29 cellular contexts compared by ENCODE assay signal in the genomic region with DNA sequence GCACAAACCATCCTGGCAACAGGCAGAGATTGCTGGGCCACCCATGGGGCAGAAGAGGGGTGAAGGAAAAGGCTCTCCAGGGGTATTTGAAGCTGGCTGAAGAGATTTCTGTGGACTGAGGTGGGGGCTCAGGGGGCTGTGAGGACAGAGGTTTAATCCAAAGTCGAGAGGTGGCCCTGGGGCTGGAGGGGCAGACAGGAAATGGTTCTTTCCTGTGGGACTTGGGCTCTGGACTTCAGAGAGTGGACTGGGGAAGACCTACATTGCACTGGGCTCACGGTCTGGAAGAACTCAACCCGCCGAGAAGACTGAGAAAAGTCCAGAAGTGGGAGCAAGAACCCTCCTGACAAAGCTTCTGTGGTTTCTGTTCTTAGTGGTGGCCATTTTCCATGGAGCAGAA. TPM values are rescaled to one million over a fixed set of nuclear protein-coding genes. Genes with fewer than 3 reads are reported as not detected.
"Had no signal": no experiment of that assay in that cellular context is flagged by ENCODE, and none has a peak within 500 bp of the region (broad histone marks: within the 10 kb centered on the region; RNA-seq: fewer than 3 reads in every experiment).

No MANE protein-coding gene starts in this region.

- H3K9me3 ChIP-seq: colonic mucosa, heart left ventricle, ovary, right atrium auricular region, suprapubic skin, tibial artery, upper lobe of right lung, vagina had no signal

- H3K27me3 ChIP-seq: colonic mucosa, heart left ventricle, ovary, right atrium auricular region, suprapubic skin, tibial artery, vagina had no signal

- ATAC-seq: heart left ventricle; left colon; left ventricle myocardium superior; natural killer cell; stimulated activated effector memory CD8-positive, alpha-beta T cell treated with anti-CD3 and anti-CD28 coated beads, Interleukin-12 subunit alpha, Interleukin-12 subunit beta, amount 100 ng/mL, for 72 hours; stimulated activated naive CD8-positive, alpha-beta T cell treated with anti-CD3 and anti-CD28 coated beads, Interleukin-15, Interleukin-2, amounts not matched to agents 100 U/mL and 50 U/mL, for 24 hours; upper lobe of right lung had no signal

- H3K4me3 Mint-ChIP-seq: neural crest cell had no signal

- H3K4me1 ChIP-seq: colonic mucosa had no signal

- H3K4me3 ChIP-seq: colonic mucosa, dorsolateral prefrontal cortex, heart left ventricle, lung, ovary, right atrium auricular region, suprapubic skin, tibial artery, upper lobe of right lung, vagina had no signal

- H3K9me3 Mint-ChIP-seq: natural killer cell; neural crest cell; stimulated activated effector memory CD8-positive, alpha-beta T cell treated with anti-CD3 and anti-CD28 coated beads, Interleukin-12 subunit alpha, Interleukin-12 subunit beta, amount 100 ng/mL, for 72 hours had no signal

- H3K36me3 ChIP-seq: colonic mucosa, heart left ventricle, ovary, right atrium auricular region, suprapubic skin, tibial artery, upper lobe of right lung, vagina had no signal

- DNase-seq: colonic mucosa; dorsolateral prefrontal cortex; effector CD8-positive, alpha-beta T cell; foreskin melanocyte; heart left ventricle; hippocampal formation; left colon; left ventricle myocardium superior; mesenchymal stem cell; natural killer cell; nucleus accumbens; ovary; small intestine; stimulated activated CD4-positive, alpha-beta T cell treated with anti-CD3 and anti-CD28 coated beads, Interleukin-4, amount 100 ng/mL, for 1 hour; stimulated activated CD8-positive, alpha-beta memory T cell treated with anti-CD3 and anti-CD28 coated beads, Interleukin-4, amount 100 ng/mL, for 48 hours; stimulated activated naive CD8-positive, alpha-beta T cell treated with anti-CD3 and anti-CD28 coated beads, Interleukin-15, Interleukin-2, amounts not matched to agents 100 U/mL and 50 U/mL, for 24 hours; upper lobe of right lung had no signal

- H3K36me3 Mint-ChIP-seq: natural killer cell had no signal

- H3K27ac ChIP-seq: colonic mucosa, dorsolateral prefrontal cortex, heart left ventricle, ovary, right atrium auricular region, suprapubic skin, tibial artery, upper lobe of right lung, vagina had no signal

RNA-seq across cellular contexts. Expression of gene CCDC42, which starts 2.9 kb away (rescaled TPM):
- total RNA-seq: colonic mucosa, glomerular endothelial cell, kidney epithelial cell, left colon, left ventricle myocardium superior, mononuclear cell, neural crest cell, ovary, posterior vena cava, right atrium auricular region, suprapubic skin, upper lobe of right lung, vagina had no signal
- polyA plus RNA-seq: esophagus, heart left ventricle, small intestine had no signal

RNA-seq across cellular contexts. Expression of gene SPDYE4, which starts 16.6 kb away (rescaled TPM):
- total RNA-seq: colonic mucosa, dorsolateral prefrontal cortex, glomerular endothelial cell, heart left ventricle, kidney epithelial cell, left colon, left ventricle myocardium superior, lung, mononuclear cell, natural killer cell, neural crest cell, ovary, posterior vena cava, right atrium auricular region, suprapubic skin, upper lobe of right lung, vagina had no signal
- polyA plus RNA-seq: esophagus, heart left ventricle, lung, ovary, small intestine had no signal

RNA-seq across cellular contexts. Expression of gene MFSD6L, which starts 57.4 kb away (rescaled TPM):
- total RNA-seq: left ventricle myocardium superior, neural crest cell, vagina had no signal
- polyA plus RNA-seq: ovary had no signal
